8 cellular contexts compared by ENCODE assay signal in the genomic region with DNA sequence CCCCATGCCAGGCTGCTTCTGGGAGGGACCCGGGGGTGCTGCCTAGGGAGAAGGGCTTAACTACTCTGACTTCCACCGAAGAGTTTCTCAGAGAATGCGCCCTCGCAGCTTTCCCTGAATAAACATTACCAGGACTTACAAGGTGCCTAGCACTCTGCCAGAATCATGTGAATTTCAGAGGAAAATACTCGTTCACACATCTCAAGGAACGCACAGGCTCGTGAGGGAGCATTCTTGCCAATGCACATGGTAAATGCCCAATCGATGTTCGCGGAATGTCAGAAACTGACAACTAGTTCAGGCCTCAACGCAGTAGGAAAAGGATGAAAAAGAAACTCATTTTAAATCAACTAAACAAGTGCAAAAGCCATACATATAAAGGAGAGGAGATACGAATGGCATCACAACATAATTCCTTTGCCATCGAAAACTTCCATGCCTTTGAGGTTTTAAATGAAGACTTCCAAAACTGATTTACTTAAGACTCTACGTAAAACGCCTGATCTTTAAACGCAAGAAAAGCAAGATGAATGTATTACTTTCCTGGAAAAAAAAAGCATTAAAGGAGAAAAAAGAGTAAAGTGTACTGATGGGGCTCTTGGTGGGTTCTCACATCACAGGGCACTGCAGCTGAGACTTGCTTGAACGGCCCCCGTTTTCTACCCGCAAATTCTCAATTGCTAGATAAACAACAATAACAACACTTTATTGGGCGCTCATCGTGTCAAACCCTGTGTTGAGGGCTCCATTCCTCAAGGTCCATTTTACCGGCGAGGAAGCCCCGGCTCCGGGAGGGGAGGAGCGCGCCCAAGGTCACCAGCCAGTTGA. TPM values are rescaled to one million over a fixed set of nuclear protein-coding genes. Genes with fewer than 3 reads are reported as not detected.
DNase-seq lines count a peak whose midpoint lies in the region; ATAC-seq and TF ChIP-seq lines count a peak whose summit lies in the region.

No MANE protein-coding gene starts in this region.

- no peaks in the 10 kb centered on the region for H3K27me3 ChIP-seq in HL-60 (ENCODE audit: insufficient read depth, poor library complexity, severe bottlenecking)

- ATAC-seq in activated naive CD8-positive, alpha-beta T cell treated with anti-CD3 and anti-CD28 coated beads, Interleukin-2, amount 50 U/mL, for 24 hours, result no peak
- ATAC-seq in stimulated activated effector memory CD8-positive, alpha-beta T cell treated with anti-CD3 and anti-CD28 coated beads, Interleukin-12 subunit alpha, Interleukin-12 subunit beta, amount 100 ng/mL, for 72 hours, result no peak
- ATAC-seq in HG02759 (IDR thresholded peaks at IDR 0.05; ENCODE audit: unreplicated experiment), result no peak
- no peak for ATAC-seq in omental fat pad (ENCODE audit: low FRiP score)

- peaks cover 70% of the 10 kb centered on the region for H3K4me1 Mint-ChIP-seq in activated naive CD8-positive, alpha-beta T cell treated with anti-CD3 and anti-CD28 coated beads, Interleukin-2, amount 50 U/mL, for 24 hours
- peaks cover 51% of the 10 kb centered on the region for H3K4me1 Mint-ChIP-seq in stimulated activated effector memory CD8-positive, alpha-beta T cell treated with anti-CD3 and anti-CD28 coated beads, Interleukin-12 subunit alpha, Interleukin-12 subunit beta, amount 100 ng/mL, for 72 hours

- H3K27me3 Mint-ChIP-seq in activated naive CD8-positive, alpha-beta T cell treated with anti-CD3 and anti-CD28 coated beads, Interleukin-2, amount 50 U/mL, for 24 hours, result peaks cover 7% of the 10 kb centered on the region

- H3K4me3 Mint-ChIP-seq in activated naive CD8-positive, alpha-beta T cell treated with anti-CD3 and anti-CD28 coated beads, Interleukin-2, amount 50 U/mL, for 24 hours, result peak overlapping the region; percentile 98
- H3K4me3 Mint-ChIP-seq in stimulated activated effector memory CD8-positive, alpha-beta T cell treated with anti-CD3 and anti-CD28 coated beads, Interleukin-12 subunit alpha, Interleukin-12 subunit beta, amount 100 ng/mL, for 72 hours, result peak overlapping the region; percentile 94

- H3K27ac Mint-ChIP-seq in activated naive CD8-positive, alpha-beta T cell treated with anti-CD3 and anti-CD28 coated beads, Interleukin-2, amount 50 U/mL, for 24 hours, result peak overlapping the region; percentile 100
- H3K27ac Mint-ChIP-seq in stimulated activated effector memory CD8-positive, alpha-beta T cell treated with anti-CD3 and anti-CD28 coated beads, Interleukin-12 subunit alpha, Interleukin-12 subunit beta, amount 100 ng/mL, for 72 hours, result peak overlapping the region; percentile 100

- H3K27ac ChIP-seq in C4-2B (peak overlapping the region; percentile 99), HL-60 (replicated peaks) (peak overlapping the region; percentile 99)

- DNase-seq in HL-60 (ENCODE audit: low read depth in 1 of 2, low spot score in 1 of 2) (no peak), inferior parietal cortex (ENCODE audit: extremely low spot score) (peak; percentile 31), H4 (ENCODE audit: low spot score) (no peak), omental fat pad (ENCODE audit: low spot score) (no peak)
- no peak for DNase-seq in activated naive CD8-positive, alpha-beta T cell treated with anti-CD3 and anti-CD28 coated beads, Interleukin-2, amount 50 U/mL, for 24 hours
- DNase-seq in stimulated activated effector memory CD8-positive, alpha-beta T cell treated with anti-CD3 and anti-CD28 coated beads, Interleukin-12 subunit alpha, Interleukin-12 subunit beta, amount 100 ng/mL, for 72 hours (ENCODE audit: low spot score in 2 of 2), result peak in 1 of 2 donors; percentile 57

- TF ChIP-seq CTCF in C4-2B (conservative IDR thresholded peaks at IDR 0.05) (no peak), HL-60 (IDR thresholded peaks at IDR 0.05; ENCODE audit: insufficient read depth, low read length) (no peak), omental fat pad (IDR thresholded peaks at IDR 0.05) (no peak)

- no peaks in the 10 kb centered on the region for H3K9me3 Mint-ChIP-seq in activated naive CD8-positive, alpha-beta T cell treated with anti-CD3 and anti-CD28 coated beads, Interleukin-2, amount 50 U/mL, for 24 hours
- no peaks in the 10 kb centered on the region for H3K9me3 Mint-ChIP-seq in stimulated activated effector memory CD8-positive, alpha-beta T cell treated with anti-CD3 and anti-CD28 coated beads, Interleukin-12 subunit alpha, Interleukin-12 subunit beta, amount 100 ng/mL, for 72 hours

- peak overlapping the region; percentile 88 for H3K4me3 ChIP-seq in HL-60 (replicated peaks; ENCODE audit: insufficient read depth, low read length)

- peaks cover 24% of the 10 kb centered on the region for H3K36me3 Mint-ChIP-seq in activated naive CD8-positive, alpha-beta T cell treated with anti-CD3 and anti-CD28 coated beads, Interleukin-2, amount 50 U/mL, for 24 hours (ENCODE audit: low read depth)
- H3K36me3 Mint-ChIP-seq in stimulated activated effector memory CD8-positive, alpha-beta T cell treated with anti-CD3 and anti-CD28 coated beads, Interleukin-12 subunit alpha, Interleukin-12 subunit beta, amount 100 ng/mL, for 72 hours, result peaks cover 39% of the 10 kb centered on the region

RNA-seq across cellular contexts. Expression of gene CMC2, which starts 0.8 kb away (rescaled TPM):
- 135 and 176 TPM in 2 replicates for total RNA-seq in H4 (2014; rRNA removed; shearing (Covaris generic))
- 10 to 100 TPM; 32.9 to 43.5 (median 34.0) TPM for total RNA-seq in omental fat pad

RNA-seq across cellular contexts. Expression of gene CENPN, which starts 1.2 kb away (rescaled TPM):
- 147 and 234 TPM in 2 replicates for total RNA-seq in H4 (2014; rRNA removed; shearing (Covaris generic))
- 10 to 100 TPM in 1 of 4 donors, 1 to 10 TPM in 3; 4.5 to 12.0 (median 8.4) TPM for total RNA-seq in omental fat pad

RNA-seq across cellular contexts. Expression of gene ATMIN, which starts 29.8 kb away (rescaled TPM):
- total RNA-seq in H4 (2014; rRNA removed; shearing (Covaris generic)), result 36.5 and 44.2 TPM in 2 replicates
- total RNA-seq in omental fat pad, result 10 to 100 TPM; 34.5 to 45.6 (median 37.5) TPM

Comparison
In these comparisons a context has a peak if more than half of its experiments do, and no peak if none do; other contexts are left out.
1. RNA of gene CENPN, which starts 1.2 kb away (total RNA-seq): 147 to 234 TPM in H4; 4.5 to 12.0 TPM in omental fat pad; every median in the first group is over 10 times any median in the second.